Comparison of ENCODE assay signal across 1 cellular context in the genomic region with DNA sequence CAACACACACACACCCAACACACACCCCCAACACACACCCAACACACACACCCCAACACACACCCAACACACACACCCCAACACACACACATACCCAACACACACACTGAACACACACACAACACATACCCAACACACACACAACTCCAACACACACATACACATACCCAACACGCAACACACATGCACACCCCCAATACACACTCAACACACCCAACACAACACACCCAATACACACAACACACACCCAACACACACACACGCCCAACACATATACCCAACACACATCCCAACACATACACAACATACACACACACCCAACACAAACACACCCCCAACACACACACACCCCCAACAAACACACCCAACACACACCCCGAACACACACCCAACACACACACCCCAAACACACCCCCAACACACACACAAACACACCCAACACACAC.
TF ChIP-seq lines count a peak whose summit lies in the region.

No MANE protein-coding gene starts in this region.

TF ChIP-seq in HepG2, 621 proteins besides CTCF, POLR2A, EP300 and RAD21 (continued from another document):
- TF ChIP-seq, protein P1, sequence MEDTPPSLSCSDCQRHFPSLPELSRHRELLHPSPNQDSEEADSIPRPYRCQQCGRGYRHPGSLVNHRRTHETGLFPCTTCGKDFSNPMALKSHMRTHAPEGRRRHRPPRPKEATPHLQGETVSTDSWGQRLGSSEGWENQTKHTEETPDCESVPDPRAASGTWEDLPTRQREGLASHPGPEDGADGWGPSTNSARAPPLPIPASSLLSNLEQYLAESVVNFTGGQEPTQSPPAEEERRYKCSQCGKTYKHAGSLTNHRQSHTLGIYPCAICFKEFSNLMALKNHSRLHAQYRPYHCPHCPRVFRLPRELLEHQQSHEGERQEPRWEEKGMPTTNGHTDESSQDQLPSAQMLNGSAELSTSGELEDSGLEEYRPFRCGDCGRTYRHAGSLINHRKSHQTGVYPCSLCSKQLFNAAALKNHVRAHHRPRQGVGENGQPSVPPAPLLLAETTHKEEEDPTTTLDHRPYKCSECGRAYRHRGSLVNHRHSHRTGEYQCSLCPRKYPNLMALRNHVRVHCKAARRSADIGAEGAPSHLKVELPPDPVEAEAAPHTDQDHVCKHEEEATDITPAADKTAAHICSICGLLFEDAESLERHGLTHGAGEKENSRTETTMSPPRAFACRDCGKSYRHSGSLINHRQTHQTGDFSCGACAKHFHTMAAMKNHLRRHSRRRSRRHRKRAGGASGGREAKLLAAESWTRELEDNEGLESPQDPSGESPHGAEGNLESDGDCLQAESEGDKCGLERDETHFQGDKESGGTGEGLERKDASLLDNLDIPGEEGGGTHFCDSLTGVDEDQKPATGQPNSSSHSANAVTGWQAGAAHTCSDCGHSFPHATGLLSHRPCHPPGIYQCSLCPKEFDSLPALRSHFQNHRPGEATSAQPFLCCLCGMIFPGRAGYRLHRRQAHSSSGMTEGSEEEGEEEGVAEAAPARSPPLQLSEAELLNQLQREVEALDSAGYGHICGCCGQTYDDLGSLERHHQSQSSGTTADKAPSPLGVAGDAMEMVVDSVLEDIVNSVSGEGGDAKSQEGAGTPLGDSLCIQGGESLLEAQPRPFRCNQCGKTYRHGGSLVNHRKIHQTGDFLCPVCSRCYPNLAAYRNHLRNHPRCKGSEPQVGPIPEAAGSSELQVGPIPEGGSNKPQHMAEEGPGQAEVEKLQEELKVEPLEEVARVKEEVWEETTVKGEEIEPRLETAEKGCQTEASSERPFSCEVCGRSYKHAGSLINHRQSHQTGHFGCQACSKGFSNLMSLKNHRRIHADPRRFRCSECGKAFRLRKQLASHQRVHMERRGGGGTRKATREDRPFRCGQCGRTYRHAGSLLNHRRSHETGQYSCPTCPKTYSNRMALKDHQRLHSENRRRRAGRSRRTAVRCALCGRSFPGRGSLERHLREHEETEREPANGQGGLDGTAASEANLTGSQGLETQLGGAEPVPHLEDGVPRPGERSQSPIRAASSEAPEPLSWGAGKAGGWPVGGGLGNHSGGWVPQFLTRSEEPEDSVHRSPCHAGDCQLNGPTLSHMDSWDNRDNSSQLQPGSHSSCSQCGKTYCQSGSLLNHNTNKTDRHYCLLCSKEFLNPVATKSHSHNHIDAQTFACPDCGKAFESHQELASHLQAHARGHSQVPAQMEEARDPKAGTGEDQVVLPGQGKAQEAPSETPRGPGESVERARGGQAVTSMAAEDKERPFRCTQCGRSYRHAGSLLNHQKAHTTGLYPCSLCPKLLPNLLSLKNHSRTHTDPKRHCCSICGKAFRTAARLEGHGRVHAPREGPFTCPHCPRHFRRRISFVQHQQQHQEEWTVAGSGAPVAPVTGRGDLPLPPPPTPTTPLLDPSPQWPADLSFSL (CRISPR knock-in tag; IDR thresholded peaks at IDR 0.05) = peak; percentile 99
- TF ChIP-seq SALL1 (CRISPR knock-in tag; IDR thresholded peaks at IDR 0.05) = 0 out of 2 replicates have a peak, but pooled peaks have one; percentile 25
- no peak for TF ChIP-seq ZNF33A (CRISPR knock-in tag; IDR thresholded peaks at IDR 0.05; ENCODE audit: borderline replicate concordance)
- TF ChIP-seq FLYWCH1 (CRISPR knock-in tag; IDR thresholded peaks at IDR 0.05) = no peak
- TF ChIP-seq FOXA3 (CRISPR knock-in tag; IDR thresholded peaks at IDR 0.05) = no peak
- peak; percentile 58 for TF ChIP-seq HNRNPL (IDR thresholded peaks at IDR 0.05; ENCODE audit: low read depth, low read length)
- TF ChIP-seq, protein P2, sequence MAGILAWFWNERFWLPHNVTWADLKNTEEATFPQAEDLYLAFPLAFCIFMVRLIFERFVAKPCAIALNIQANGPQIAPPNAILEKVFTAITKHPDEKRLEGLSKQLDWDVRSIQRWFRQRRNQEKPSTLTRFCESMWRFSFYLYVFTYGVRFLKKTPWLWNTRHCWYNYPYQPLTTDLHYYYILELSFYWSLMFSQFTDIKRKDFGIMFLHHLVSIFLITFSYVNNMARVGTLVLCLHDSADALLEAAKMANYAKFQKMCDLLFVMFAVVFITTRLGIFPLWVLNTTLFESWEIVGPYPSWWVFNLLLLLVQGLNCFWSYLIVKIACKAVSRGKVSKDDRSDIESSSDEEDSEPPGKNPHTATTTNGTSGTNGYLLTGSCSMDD (CRISPR knock-in tag; IDR thresholded peaks at IDR 0.05) = no peak
